Comparison of ENCODE assay signal across 7 cellular contexts in the genomic region with DNA sequence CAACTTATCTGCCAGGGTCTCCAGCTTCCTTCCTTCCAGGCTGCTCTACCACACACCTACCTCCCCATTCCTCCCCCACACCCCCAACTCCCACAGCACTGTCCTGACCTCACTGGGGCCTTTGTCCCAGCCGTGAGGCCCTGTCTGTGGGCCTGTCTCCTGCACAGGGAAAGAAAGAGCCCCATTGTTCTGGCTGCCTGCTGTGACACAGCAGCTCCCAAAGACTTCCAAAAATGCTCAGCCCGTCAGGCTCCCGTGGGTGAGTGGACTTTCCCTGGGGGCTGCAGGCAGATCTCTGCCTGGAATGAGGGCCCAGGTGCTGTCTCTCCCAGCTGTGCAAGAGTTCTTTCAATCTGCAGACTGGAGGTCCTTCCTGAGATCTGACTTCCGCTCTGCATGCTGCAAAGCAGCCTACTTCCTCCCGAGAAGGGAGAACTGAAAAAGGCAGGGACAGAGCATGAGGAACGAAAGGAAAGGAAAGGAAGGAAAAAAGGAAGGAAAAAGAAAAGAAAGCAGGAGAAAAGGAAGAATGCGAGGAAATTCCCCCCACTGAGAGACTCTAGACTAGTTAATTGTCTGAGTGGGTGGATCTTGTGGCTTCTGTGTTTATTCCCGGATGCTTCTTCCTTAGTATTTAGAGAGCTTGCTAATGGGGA. TPM values are rescaled to one million over a fixed set of nuclear protein-coding genes. Genes with fewer than 3 reads are reported as not detected.
DNase-seq lines count a peak whose midpoint lies in the region; TF ChIP-seq lines count a peak whose summit lies in the region.

No MANE protein-coding gene starts in this region.

- DNase-seq in HT-29 (ENCODE audit: low spot score) (peak; percentile 28), WERI-Rb-1 (no peak), suprapubic skin (ENCODE audit: low spot score in 2 of 2) (no peak), 8988T (no peak)
- no peak for DNase-seq in activated naive CD4-positive, alpha-beta T cell treated with anti-CD3 and anti-CD28 coated beads, Interleukin-2, amount 50 U/mL, for 16 hours
- DNase-seq in activated CD4-positive, alpha-beta T cell treated with anti-CD3 and anti-CD28 coated beads, Interleukin-2, amount 50 U/mL, for 48 hours: no peak

- no peak for TF ChIP-seq POLR2A in suprapubic skin (IDR thresholded peaks at IDR 0.05)

- peak overlapping the region; percentile 66; the same call in 1 of the 2 replicates for H3K9ac ChIP-seq in iPS-20b (ENCODE audit: low read depth, low read length)

- TF ChIP-seq EP300 in suprapubic skin (IDR thresholded peaks at IDR 0.05): no peak

- no peak for TF ChIP-seq CTCF in WERI-Rb-1 (IDR thresholded peaks at IDR 0.05; ENCODE audit: low read depth, low read length)
- TF ChIP-seq CTCF in suprapubic skin (IDR thresholded peaks at IDR 0.05): no peak

- H3K27me3 ChIP-seq in WERI-Rb-1 (ENCODE audit: insufficient read depth, low read depth, severe bottlenecking) (no peaks in the 10 kb centered on the region), iPS-20b (ENCODE audit: insufficient read depth, low read length) (peaks cover 26% of the 10 kb centered on the region), suprapubic skin (peaks cover 10% of the 10 kb centered on the region)

- H3K4me3 ChIP-seq in WERI-Rb-1 (ENCODE audit: low read depth, low read length) (no peak overlapping the region), iPS-20b (ENCODE audit: low read length) (no peak overlapping the region), suprapubic skin (no peak overlapping the region)

- peaks cover 58% of the 10 kb centered on the region for H3K4me1 ChIP-seq in iPS-20b (ENCODE audit: insufficient read depth, low read length)
- H3K4me1 ChIP-seq in suprapubic skin: peaks cover 86% of the 10 kb centered on the region

- H3K9me3 ChIP-seq in WERI-Rb-1 (ENCODE audit: severe bottlenecking): no peaks in the 10 kb centered on the region
- H3K9me3 ChIP-seq in iPS-20b (ENCODE audit: insufficient read depth, low read depth, low read length): no peaks in the 10 kb centered on the region
- H3K9me3 ChIP-seq in suprapubic skin: no peaks in the 10 kb centered on the region

- peak overlapping the region; percentile 97 for H3K27ac ChIP-seq in WERI-Rb-1
- no peak overlapping the region for H3K27ac ChIP-seq in iPS-20b (ENCODE audit: low read length)
- H3K27ac ChIP-seq in suprapubic skin: peak overlapping the region; percentile 67

- 55% methylated on average over 7 of the region's 8 CpGs for WGBS in suprapubic skin

- H3K36me3 ChIP-seq in WERI-Rb-1: no peaks in the 10 kb centered on the region
- H3K36me3 ChIP-seq in iPS-20b (ENCODE audit: insufficient read depth, low read depth, low read length): no peaks in the 10 kb centered on the region
- H3K36me3 ChIP-seq in suprapubic skin: no peaks in the 10 kb centered on the region

RNA-seq across cellular contexts. Expression of a gene that starts 15.1 kb away (rescaled TPM):
- total RNA-seq in HT-29 (2014; rRNA removed; shearing (Covaris generic)): 0.31 and 0.44 TPM in 2 replicates
- total RNA-seq in suprapubic skin: 1 to 10 TPM; 1.9 to 7.4 (median 4.8) TPM

RNA-seq across cellular contexts. Expression of a gene that starts 20.1 kb away (rescaled TPM):
- not detected in 2 replicates for total RNA-seq in HT-29 (2014; rRNA removed; shearing (Covaris generic))
- total RNA-seq in suprapubic skin: 10 to 100 TPM; 17.8 to 41.2 (median 29.4) TPM

RNA-seq across cellular contexts. Expression of a gene that starts 42.8 kb away (rescaled TPM):
- total RNA-seq in HT-29 (2014; rRNA removed; shearing (Covaris generic)): 0.10 TPM in 1 of 2 replicates, not detected in the other
- 1 to 10 TPM in 2 of 4 donors, not detected in 2; 1.0 to 2.9 TPM for total RNA-seq in suprapubic skin

RNA-seq across cellular contexts. Expression of a gene that starts 43.3 kb away (rescaled TPM):
- total RNA-seq in HT-29 (2014; rRNA removed; shearing (Covaris generic)): 289 and 312 TPM in 2 replicates
- total RNA-seq in suprapubic skin: 10 to 100 TPM; 38.4 to 98.0 (median 68.2) TPM

Comparison
In these comparisons a context has a peak if more than half of its experiments do, and no peak if none do; other contexts are left out.
1. RNA of a gene that starts 20.1 kb away (total RNA-seq): 17.8 to 41.2 TPM in suprapubic skin; not detected in HT-29; every median in the first group is over 10 times any median in the second.